Comparison of ENCODE assay signal across 10 cellular contexts in genomic region chr13:99046851-99047250, GRCh38.
DNase-seq lines count a peak whose midpoint lies in the region; ATAC-seq and TF ChIP-seq lines count a peak whose summit lies in the region.
"Had no signal": no experiment of that assay in that cellular context is flagged by ENCODE, and none has a peak within 500 bp of the region (broad histone marks: within the 10 kb centered on the region; RNA-seq: fewer than 3 reads in every experiment).

No MANE protein-coding gene starts in this region.

- H3K27me3 ChIP-seq in RWPE2 (ENCODE audit: insufficient read depth, poor library complexity, severe bottlenecking), result no peaks in the 10 kb centered on the region
- H3K27me3 ChIP-seq: gastrocnemius medialis had no signal

- ATAC-seq in RWPE2 (ENCODE audit: low read depth), result no peak; the same call in 2 of the 3 replicates
- no peak for ATAC-seq in stimulated activated naive B cell treated with anti-CD40 and anti-IgM and Interleukin-4, amounts not matched to agents 10 μg/mL and 1 μg/mL and 100 μg/mL, for 72 hours (replicated peaks)

- DNase-seq in T-helper 1 cell (no peak), RWPE2 (ENCODE audit: low spot score) (no peak), endothelial cell (ENCODE audit: low spot score) (no peak), HK-2 (ENCODE audit: unreplicated experiment) (no peak), NCI-H345 treated with DMSO at 0.1 percent for 48 hours (lab: John Stamatoyannopoulos, UW; ENCODE audit: unreplicated experiment) (no peak)
- no peak for DNase-seq in stimulated activated naive B cell treated with anti-CD40 and anti-IgM and Interleukin-4, amounts not matched to agents 10 μg/mL and 1 μg/mL and 100 μg/mL, for 72 hours

- H3K4me3 Mint-ChIP-seq in T-helper 1 cell treated with Interleukin-12 subunit alpha and Interleukin-12 subunit beta and Interleukin-4 antibody, amounts not matched to agents 30 μg/mL and 1 μg/mL, for 36 hours, result peak overlapping the region; percentile 69
- peak overlapping the region; percentile 76 for H3K4me3 Mint-ChIP-seq in endothelial cell (ENCODE audit: unreplicated experiment)
- no peak overlapping the region for H3K4me3 Mint-ChIP-seq in stimulated activated naive B cell treated with anti-CD40 and anti-IgM and Interleukin-4, amounts not matched to agents 10 μg/mL and 1 μg/mL and 100 μg/mL, for 72 hours

- H3K27ac ChIP-seq in RWPE2 (ENCODE audit: poor library complexity, severe bottlenecking) (peak overlapping the region; percentile 89), skin epidermis (peak overlapping the region in 20 of 21 experiments; percentile 6 to 84 (median 60))
- H3K27ac ChIP-seq: 22Rv1 had no signal

- no peaks in the 10 kb centered on the region for H3K9me3 ChIP-seq in RWPE2 (ENCODE audit: severe bottlenecking)
- H3K9me3 ChIP-seq: gastrocnemius medialis had no signal

- no peaks in the 10 kb centered on the region for H3K9me3 Mint-ChIP-seq in T-helper 1 cell treated with Interleukin-12 subunit alpha and Interleukin-12 subunit beta and Interleukin-4 antibody, amounts not matched to agents 30 μg/mL and 1 μg/mL, for 36 hours
- H3K9me3 Mint-ChIP-seq in endothelial cell (ENCODE audit: unreplicated experiment), result no peaks in the 10 kb centered on the region
- no peaks in the 10 kb centered on the region for H3K9me3 Mint-ChIP-seq in stimulated activated naive B cell treated with anti-CD40 and anti-IgM and Interleukin-4, amounts not matched to agents 10 μg/mL and 1 μg/mL and 100 μg/mL, for 72 hours

- peaks cover 79% of the 10 kb centered on the region for H3K4me1 Mint-ChIP-seq in T-helper 1 cell treated with Interleukin-12 subunit alpha and Interleukin-12 subunit beta and Interleukin-4 antibody, amounts not matched to agents 30 μg/mL and 1 μg/mL, for 36 hours (ENCODE audit: low read depth)
- peaks cover 79% of the 10 kb centered on the region for H3K4me1 Mint-ChIP-seq in endothelial cell (ENCODE audit: unreplicated experiment)
- peaks cover 38 to 46% of the 10 kb centered on the region in 2 donors for H3K4me1 Mint-ChIP-seq in stimulated activated naive B cell treated with anti-CD40 and anti-IgM and Interleukin-4, amounts not matched to agents 10 μg/mL and 1 μg/mL and 100 μg/mL, for 72 hours

- TF ChIP-seq CTCF in RWPE2 (IDR thresholded peaks at IDR 0.05; ENCODE audit: poor library complexity, severe bottlenecking) (no peak), endothelial cell (IDR thresholded peaks at IDR 0.05; ENCODE audit: unreplicated experiment) (no peak)

- H3K36me3 Mint-ChIP-seq in T-helper 1 cell treated with Interleukin-12 subunit alpha and Interleukin-12 subunit beta and Interleukin-4 antibody, amounts not matched to agents 30 μg/mL and 1 μg/mL, for 36 hours (ENCODE audit: low read depth), result peaks cover 13% of the 10 kb centered on the region
- peaks cover 15% of the 10 kb centered on the region for H3K36me3 Mint-ChIP-seq in endothelial cell (ENCODE audit: low read depth, unreplicated experiment)
- peaks cover 3 to 14% of the 10 kb centered on the region in 2 donors for H3K36me3 Mint-ChIP-seq in stimulated activated naive B cell treated with anti-CD40 and anti-IgM and Interleukin-4, amounts not matched to agents 10 μg/mL and 1 μg/mL and 100 μg/mL, for 72 hours

- peaks cover 51% of the 10 kb centered on the region for H3K4me1 ChIP-seq in RWPE2 (ENCODE audit: insufficient read depth, poor library complexity, severe bottlenecking)

- peak overlapping the region; percentile 81 for H3K27ac Mint-ChIP-seq in T-helper 1 cell treated with Interleukin-12 subunit alpha and Interleukin-12 subunit beta and Interleukin-4 antibody, amounts not matched to agents 30 μg/mL and 1 μg/mL, for 36 hours
- peak overlapping the region; percentile 95 for H3K27ac Mint-ChIP-seq in endothelial cell (ENCODE audit: unreplicated experiment)
- no peak overlapping the region for H3K27ac Mint-ChIP-seq in stimulated activated naive B cell treated with anti-CD40 and anti-IgM and Interleukin-4, amounts not matched to agents 10 μg/mL and 1 μg/mL and 100 μg/mL, for 72 hours

- H3K4me3 ChIP-seq in RWPE2 (ENCODE audit: severe bottlenecking) (no peak overlapping the region), skin epidermis (no peak overlapping the region)
- H3K4me3 ChIP-seq: gastrocnemius medialis had no signal

- H3K27me3 Mint-ChIP-seq in T-helper 1 cell treated with Interleukin-12 subunit alpha and Interleukin-12 subunit beta and Interleukin-4 antibody, amounts not matched to agents 30 μg/mL and 1 μg/mL, for 36 hours (ENCODE audit: low read depth), result no peaks in the 10 kb centered on the region
- H3K27me3 Mint-ChIP-seq in endothelial cell (ENCODE audit: unreplicated experiment), result peaks cover 10% of the 10 kb centered on the region
- H3K27me3 Mint-ChIP-seq in stimulated activated naive B cell treated with anti-CD40 and anti-IgM and Interleukin-4, amounts not matched to agents 10 μg/mL and 1 μg/mL and 100 μg/mL, for 72 hours, result peaks cover 60 to 76% of the 10 kb centered on the region in 2 donors

- no peaks in the 10 kb centered on the region for H3K36me3 ChIP-seq in RWPE2 (ENCODE audit: low read depth)
- H3K36me3 ChIP-seq: gastrocnemius medialis had no signal

Comparison
In these comparisons a context has a peak if more than half of its experiments do, and no peak if none do; other contexts are left out.
1. H3K4me3 Mint-ChIP-seq: peak in T-helper 1 cell treated with Interleukin-12 subunit alpha and Interleukin-12 subunit beta and Interleukin-4 antibody, amounts not matched to agents 30 μg/mL and 1 μg/mL, for 36 hours (single experiment) and endothelial cell (single experiment); none in stimulated activated naive B cell treated with anti-CD40 and anti-IgM and Interleukin-4, amounts not matched to agents 10 μg/mL and 1 μg/mL and 100 μg/mL, for 72 hours (0 of 2).